Comparison of ENCODE assay signal across 9 cellular contexts in the genomic region with DNA sequence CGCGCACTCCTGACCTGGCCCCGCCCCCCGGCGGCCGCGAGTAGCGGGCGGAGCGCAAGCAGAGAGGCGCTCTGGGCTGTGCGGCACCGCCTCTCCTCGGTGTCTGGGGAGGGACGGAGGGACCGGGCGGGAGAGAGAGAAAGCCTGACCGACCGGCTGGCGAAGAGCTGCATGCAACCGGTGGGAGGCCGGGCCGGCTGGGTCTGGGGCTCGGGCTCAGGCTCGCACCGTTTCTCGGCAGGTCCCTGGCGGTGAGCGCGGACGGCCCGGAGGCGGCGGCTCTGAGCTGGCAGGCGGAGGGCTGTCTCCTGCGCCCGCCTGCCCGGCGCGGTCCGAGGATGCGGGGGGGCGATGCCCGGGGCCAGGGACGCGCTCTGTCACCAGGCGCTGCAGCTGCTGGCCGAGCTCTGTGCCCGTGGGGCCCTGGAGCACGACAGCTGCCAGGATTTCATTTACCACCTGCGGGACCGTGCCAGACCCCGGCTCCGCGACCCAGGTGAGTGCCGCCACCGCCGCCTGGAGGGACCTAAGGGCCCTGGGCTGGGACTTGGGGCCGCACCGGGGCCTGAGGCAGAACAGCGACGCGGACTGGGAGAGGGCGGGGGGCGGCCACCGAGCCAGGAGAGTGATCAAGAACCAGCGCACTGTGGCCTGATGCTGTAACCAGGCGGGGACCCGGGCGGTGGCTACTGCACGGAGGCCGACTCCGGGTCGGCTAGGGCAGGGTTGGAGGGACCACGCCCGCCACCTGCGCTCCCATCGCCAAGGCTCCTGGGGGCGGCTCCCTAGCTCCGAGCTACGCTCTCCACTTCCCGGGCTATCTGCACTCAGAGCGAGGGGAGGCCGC. TPM values are rescaled to one million over a fixed set of nuclear protein-coding genes. Genes with fewer than 3 reads are reported as not detected.
A peak's percentile ranks its signal among the peaks of the same experiment; 100 is the strongest.
DNase-seq lines count a peak whose midpoint lies in the region; ATAC-seq and TF ChIP-seq lines count a peak whose summit lies in the region.
"Had no signal": no experiment of that assay in that cellular context is flagged by ENCODE, and none has a peak within 500 bp of the region (broad histone marks: within the 10 kb centered on the region; RNA-seq: fewer than 3 reads in every experiment).

A gene with protein sequence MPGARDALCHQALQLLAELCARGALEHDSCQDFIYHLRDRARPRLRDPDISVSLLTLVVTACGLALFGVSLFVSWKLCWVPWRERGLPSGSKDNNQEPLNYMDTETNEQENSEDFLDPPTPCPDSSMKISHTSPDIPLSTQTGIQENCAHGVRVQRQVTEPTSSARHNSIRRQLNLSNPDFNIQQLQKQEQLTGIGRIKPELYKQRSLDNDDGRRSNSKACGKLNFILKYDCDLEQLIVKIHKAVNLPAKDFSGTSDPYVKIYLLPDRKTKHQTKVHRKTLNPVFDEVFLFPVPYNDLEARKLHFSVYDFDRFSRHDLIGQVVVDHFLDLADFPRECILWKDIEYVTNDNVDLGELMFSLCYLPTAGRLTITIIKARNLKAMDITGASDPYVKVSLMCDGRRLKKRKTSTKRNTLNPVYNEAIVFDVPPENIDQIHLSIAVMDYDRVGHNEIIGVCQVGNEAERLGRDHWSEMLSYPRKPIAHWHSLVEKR (plus strand): TSS at position 69 of the 847 bp plus-strand sequence. CDS start 283 bp downstream, at position 352.

- CTCF ChIA-PET in activated CD8-positive, alpha-beta T cell treated with anti-CD3 and anti-CD28 coated beads for 36 hours (lab: Charles Lee), result no interaction called here

- H3K27ac Mint-ChIP-seq in activated CD8-positive, alpha-beta T cell treated with anti-CD3 and anti-CD28 coated beads for 36 hours, result no peak within 1 kb of the TSS
- no peak within 1 kb of the TSS for H3K27ac Mint-ChIP-seq in nephron progenitor cell

- H3K36me3 Mint-ChIP-seq in activated CD8-positive, alpha-beta T cell treated with anti-CD3 and anti-CD28 coated beads for 36 hours (ENCODE audit: low read depth), result no peaks in the 10 kb centered on the region
- no peaks in the 10 kb centered on the region for H3K36me3 Mint-ChIP-seq in nephron progenitor cell (ENCODE audit: low read depth)

- no peak for TF ChIP-seq CTCF in activated CD8-positive, alpha-beta T cell treated with anti-CD3 and anti-CD28 coated beads for 36 hours (IDR thresholded peaks at IDR 0.05)
- TF ChIP-seq CTCF in fibroblast of villous mesenchyme (IDR thresholded peaks at IDR 0.05; ENCODE audit: insufficient read depth, low read depth, low read length) (no peak), nephron progenitor cell (IDR thresholded peaks at IDR 0.05) (no peak)

- POLR2A ChIA-PET in activated CD8-positive, alpha-beta T cell treated with anti-CD3 and anti-CD28 coated beads for 36 hours (lab: Charles Lee), result no interaction called here

- intact Hi-C loops in activated CD8-positive, alpha-beta T cell treated with anti-CD3 and anti-CD28 coated beads for 36 hours (cut with micrococcal nuclease), result no loop called here

- H3K4me3 Mint-ChIP-seq in activated CD8-positive, alpha-beta T cell treated with anti-CD3 and anti-CD28 coated beads for 36 hours, result no peak within 1 kb of the TSS
- peak within 1 kb of the TSS; percentile 84 for H3K4me3 Mint-ChIP-seq in nephron progenitor cell

- H3K4me1 Mint-ChIP-seq in activated CD8-positive, alpha-beta T cell treated with anti-CD3 and anti-CD28 coated beads for 36 hours (ENCODE audit: low read depth), result peaks cover 2% of the 10 kb centered on the region
- H3K4me1 Mint-ChIP-seq in nephron progenitor cell, result no peaks in the 10 kb centered on the region

- ATAC-seq in HG03342 (IDR thresholded peaks at IDR 0.05; ENCODE audit: unreplicated experiment), result peak; percentile 60
- ATAC-seq in activated CD8-positive, alpha-beta T cell treated with anti-CD3 and anti-CD28 coated beads for 36 hours, result peak; percentile 82

- in situ Hi-C loops in KBM-7 (cut with MboI; ENCODE audit: low pct_unique_long_range_greater_than_20kb, low sequenced_read_pairs), result no loop called here

- H3K9me3 Mint-ChIP-seq in activated CD8-positive, alpha-beta T cell treated with anti-CD3 and anti-CD28 coated beads for 36 hours, result peaks cover 2% of the 10 kb centered on the region
- peaks cover 15% of the 10 kb centered on the region for H3K9me3 Mint-ChIP-seq in nephron progenitor cell

- peaks cover 56% of the 10 kb centered on the region for H3K27me3 Mint-ChIP-seq in activated CD8-positive, alpha-beta T cell treated with anti-CD3 and anti-CD28 coated beads for 36 hours
- H3K27me3 Mint-ChIP-seq in nephron progenitor cell (ENCODE audit: low read depth, poor library complexity), result peaks cover 89% of the 10 kb centered on the region

- DNase-seq in NCI-H524 (lab: John Stamatoyannopoulos, UW) (peak; percentile 4 to 50), NCI-H524 treated with DMSO at 0.1 percent for 48 hours (lab: John Stamatoyannopoulos, UW) (no peak), fibroblast of villous mesenchyme (ENCODE audit: low read depth) (peak; percentile 10), nephron progenitor cell (peak; percentile 87), NCI-H2081 treated with DMSO at 0.1 percent for 48 hours (lab: John Stamatoyannopoulos, UW) (no peak), KBM-7 (no peak)
- DNase-seq in activated CD8-positive, alpha-beta T cell treated with anti-CD3 and anti-CD28 coated beads for 36 hours, result peak; percentile 11

- peak within 1 kb of the TSS; percentile 47 for H3K4me3 ChIP-seq in fibroblast of villous mesenchyme (ENCODE audit: low read depth, low read length)
- H3K4me3 ChIP-seq: BLaER1 treated with 17β-estradiol and CSF1 and Interleukin-3, amounts not matched to agents 10 nM and 100 nM had no signal

RNA-seq across cellular contexts. Expression of the gene that starts here (rescaled TPM):
- total RNA-seq in activated CD8-positive, alpha-beta T cell treated with anti-CD3 and anti-CD28 coated beads for 36 hours, result not detected
- total RNA-seq in fibroblast of villous mesenchyme, result under 0.01 TPM in 2 replicates

Comparison
In these comparisons a context has a peak if more than half of its experiments do, and no peak if none do; other contexts are left out.
1. DNase-seq: peak in NCI-H524 (2 of 2) and nephron progenitor cell (single experiment); none in NCI-H524 treated with DMSO at 0.1 percent for 48 hours (single experiment), NCI-H2081 treated with DMSO at 0.1 percent for 48 hours (single experiment) and KBM-7 (single experiment).
2. Peak in DNase-seq and ATAC-seq in activated CD8-positive, alpha-beta T cell treated with anti-CD3 and anti-CD28 coated beads for 36 hours; RNA of the gene not detected or under 1 TPM.
3. Peak in DNase-seq and H3K4me3 ChIP-seq in fibroblast of villous mesenchyme; RNA of the gene not detected or under 1 TPM.